ENCODE assay signal across 28 cellular contexts in the genomic region with DNA sequence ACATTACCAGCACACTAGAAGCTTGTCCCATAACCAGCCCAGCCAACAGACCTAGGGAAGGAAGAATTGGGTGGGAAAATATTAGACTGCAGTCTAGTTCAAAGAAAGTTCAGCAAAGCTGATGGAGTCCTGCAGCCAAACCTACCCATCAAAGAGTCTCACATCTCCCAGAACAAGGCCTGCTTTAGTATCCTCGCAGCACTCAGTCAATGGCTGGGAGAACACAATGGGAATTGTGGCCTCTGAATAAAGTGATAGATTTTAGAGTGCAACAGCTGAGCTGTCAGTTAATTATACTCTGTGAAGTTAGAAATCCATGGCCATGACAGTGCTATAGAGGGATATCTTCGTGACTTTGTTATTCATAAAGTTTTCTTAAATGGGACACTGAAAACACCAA.
"Had no signal": no experiment of that assay in that cellular context is flagged by ENCODE, and none has a peak within 500 bp of the region (broad histone marks: within the 10 kb centered on the region; RNA-seq: fewer than 3 reads in every experiment).

No MANE protein-coding gene starts in this region.

- H3K27me3 ChIP-seq: brain microvascular endothelial cell, heart right ventricle, stomach, testis, transverse colon had no signal

- H3K4me3 Mint-ChIP-seq: activated naive CD4-positive, alpha-beta T cell treated with anti-CD3 and anti-CD28 coated beads, Interleukin-2, amount 10 ng/mL, durations not matched to agents 7 days and 5 days; activated naive CD8-positive, alpha-beta T cell treated with anti-CD3 and anti-CD28 coated beads, Interleukin-2, amount 10 ng/mL, durations not matched to agents 7 days and 5 days; effector memory CD8-positive, alpha-beta T cell; naive thymus-derived CD4-positive, alpha-beta T cell; stimulated activated naive B cell treated with anti-CD40 and anti-IgM and Interleukin-4, amounts not matched to agents 10 μg/mL and 1 μg/mL and 100 μg/mL, for 72 hours; T-helper 17 cell had no signal

- H3K36me3 ChIP-seq: brain microvascular endothelial cell, heart right ventricle, left ventricle myocardium inferior, stomach, transverse colon, WERI-Rb-1 had no signal

- H3K27ac ChIP-seq: brain microvascular endothelial cell, coronary artery, heart right ventricle, left ventricle myocardium inferior, parathyroid adenoma, stomach, testis, transverse colon, WERI-Rb-1 had no signal

- H3K27ac Mint-ChIP-seq: activated naive CD4-positive, alpha-beta T cell treated with anti-CD3 and anti-CD28 coated beads, Interleukin-2, amount 10 ng/mL, durations not matched to agents 7 days and 5 days; activated naive CD8-positive, alpha-beta T cell treated with anti-CD3 and anti-CD28 coated beads, Interleukin-2, amount 10 ng/mL, durations not matched to agents 7 days and 5 days; effector memory CD8-positive, alpha-beta T cell; naive thymus-derived CD4-positive, alpha-beta T cell; stimulated activated naive B cell treated with anti-CD40 and anti-IgM and Interleukin-4, amounts not matched to agents 10 μg/mL and 1 μg/mL and 100 μg/mL, for 72 hours; T-helper 17 cell had no signal

- H3K36me3 Mint-ChIP-seq: activated naive CD4-positive, alpha-beta T cell treated with anti-CD3 and anti-CD28 coated beads, Interleukin-2, amount 10 ng/mL, durations not matched to agents 7 days and 5 days; activated naive CD8-positive, alpha-beta T cell treated with anti-CD3 and anti-CD28 coated beads, Interleukin-2, amount 10 ng/mL, durations not matched to agents 7 days and 5 days; naive thymus-derived CD4-positive, alpha-beta T cell; stimulated activated naive B cell treated with anti-CD40 and anti-IgM and Interleukin-4, amounts not matched to agents 10 μg/mL and 1 μg/mL and 100 μg/mL, for 72 hours had no signal

- ATAC-seq: activated CD4-positive, CD25-positive, alpha-beta regulatory T cell treated with anti-CD3 and anti-CD28 coated beads, Interleukin-2, amount 50 U/mL, for 24 hours; effector memory CD8-positive, alpha-beta T cell; heart right ventricle; naive thymus-derived CD4-positive, alpha-beta T cell; right cardiac atrium; stimulated activated naive B cell treated with anti-CD40 and anti-IgM and Interleukin-4, amounts not matched to agents 10 μg/mL and 1 μg/mL and 100 μg/mL, for 72 hours; T-helper 17 cell had no signal

- H3K4me1 Mint-ChIP-seq: activated naive CD4-positive, alpha-beta T cell treated with anti-CD3 and anti-CD28 coated beads, Interleukin-2, amount 10 ng/mL, durations not matched to agents 7 days and 5 days; activated naive CD8-positive, alpha-beta T cell treated with anti-CD3 and anti-CD28 coated beads, Interleukin-2, amount 10 ng/mL, durations not matched to agents 7 days and 5 days; stimulated activated naive B cell treated with anti-CD40 and anti-IgM and Interleukin-4, amounts not matched to agents 10 μg/mL and 1 μg/mL and 100 μg/mL, for 72 hours; T-helper 17 cell had no signal

- H3K9me3 Mint-ChIP-seq: activated naive CD8-positive, alpha-beta T cell treated with anti-CD3 and anti-CD28 coated beads, Interleukin-2, amount 10 ng/mL, durations not matched to agents 7 days and 5 days had no signal

- H3K4me1 ChIP-seq: heart right ventricle, left ventricle myocardium inferior, parathyroid adenoma, stomach, testis, transverse colon had no signal

- FAIRE-seq: astrocyte, islet of Langerhans had no signal

- H2AFZ ChIP-seq: parathyroid adenoma had no signal

- H3K79me2 ChIP-seq: parathyroid adenoma had no signal

- H3K27me3 Mint-ChIP-seq: activated naive CD4-positive, alpha-beta T cell treated with anti-CD3 and anti-CD28 coated beads, Interleukin-2, amount 10 ng/mL, durations not matched to agents 7 days and 5 days; activated naive CD8-positive, alpha-beta T cell treated with anti-CD3 and anti-CD28 coated beads, Interleukin-2, amount 10 ng/mL, durations not matched to agents 7 days and 5 days; effector memory CD8-positive, alpha-beta T cell; naive thymus-derived CD4-positive, alpha-beta T cell; stimulated activated naive B cell treated with anti-CD40 and anti-IgM and Interleukin-4, amounts not matched to agents 10 μg/mL and 1 μg/mL and 100 μg/mL, for 72 hours; T-helper 17 cell had no signal

- H3K4me3 ChIP-seq: coronary artery, heart right ventricle, left ventricle myocardium inferior, lung, stomach, testis, transverse colon had no signal

- DNase-seq: activated CD4-positive, alpha-beta T cell treated with anti-CD3 and anti-CD28 coated beads for 48 hours; activated CD4-positive, alpha-beta T cell treated with anti-CD3 and anti-CD28 coated beads, Interleukin-2, amount 50 U/mL, for 48 hours; activated CD8-positive, alpha-beta memory T cell treated with anti-CD3 and anti-CD28 coated beads for 24 hours; activated effector memory CD4-positive, alpha-beta T cell treated with Interleukin-2 at 50 U/mL for 16 hours; activated naive CD4-positive, alpha-beta T cell treated with anti-CD3 and anti-CD28 coated beads, Interleukin-2, amount 10 ng/mL, durations not matched to agents 7 days and 5 days; activated naive CD8-positive, alpha-beta T cell treated with anti-CD3 and anti-CD28 coated beads, Interleukin-2, amount 10 ng/mL, durations not matched to agents 7 days and 5 days; brain microvascular endothelial cell; effector memory CD8-positive, alpha-beta T cell; erythroblast; heart right ventricle; left ventricle myocardium inferior; naive thymus-derived CD4-positive, alpha-beta T cell; right cardiac atrium; stimulated activated CD4-positive, alpha-beta T cell treated with anti-CD3 and anti-CD28 coated beads, Interleukin-15, amount 100 ng/mL, for 24 hours; stimulated activated CD4-positive, alpha-beta T cell treated with anti-CD3 and anti-CD28 coated beads, Interleukin-2, amount 100 ng/mL, for 24 hours; stimulated activated naive B cell treated with anti-CD40 and anti-IgM and Interleukin-4, amounts not matched to agents 10 μg/mL and 1 μg/mL and 100 μg/mL, for 72 hours; stomach; T-helper 17 cell; T1000; testis; transverse colon; WERI-Rb-1 had no signal
